Comparison of ENCODE assay signal across 1 cellular context in genomic region chr22:36027960-36028645, GRCh38.
TF ChIP-seq lines count a peak whose summit lies in the region.

No MANE protein-coding gene starts in this region.

TF ChIP-seq in GM12878, 131 proteins besides CTCF, POLR2A, EP300 and RAD21 (continued from another document):
- TF ChIP-seq SUZ12 (IDR thresholded peaks at IDR 0.05; ENCODE audit: unreplicated experiment) = peak; percentile 99
- TF ChIP-seq EGR1 (IDR thresholded peaks at IDR 0.05; ENCODE audit: borderline replicate concordance in 1 of 2, low read depth in 2 of 2, low read length in 2 of 2) = peak in 1 of 2 experiments; percentile 58; a peak in 1 of 3 replicates
- no peak for TF ChIP-seq PKNOX1 (IDR thresholded peaks at IDR 0.05)
- TF ChIP-seq IKZF1 (conservative IDR thresholded peaks at IDR 0.05) = 0 out of 2 replicates have a peak, but pooled peaks have one; percentile 20
